17 cellular contexts compared by ENCODE assay signal in genomic region chr2:6787376-6787775, GRCh38.
DNase-seq lines count a peak whose midpoint lies in the region; TF ChIP-seq lines count a peak whose summit lies in the region.
"Had no signal": no experiment of that assay in that cellular context is flagged by ENCODE, and none has a peak within 500 bp of the region (broad histone marks: within the 10 kb centered on the region; RNA-seq: fewer than 3 reads in every experiment).

No MANE protein-coding gene starts in this region.

- no peak overlapping the region for H2AFZ ChIP-seq in Karpas-422 (ENCODE audit: low read length)
- H2AFZ ChIP-seq: GM23338 had no signal

- no peaks in the 10 kb centered on the region for H3K9me3 ChIP-seq in Karpas-422 (ENCODE audit: low read length)
- H3K9me3 ChIP-seq in HAP-1: no peaks in the 10 kb centered on the region

- no peaks in the 10 kb centered on the region for H4K20me1 ChIP-seq in Karpas-422 (ENCODE audit: insufficient read depth, low read depth, low read length)
- H4K20me1 ChIP-seq: BLaER1 treated with 17β-estradiol and CSF1 and Interleukin-3, amounts not matched to agents 10 nM and 100 nM had no signal

- H3K9ac ChIP-seq in Karpas-422 (ENCODE audit: low read length): no peak overlapping the region
- H3K9ac ChIP-seq: BLaER1 treated with 17β-estradiol and CSF1 and Interleukin-3, amounts not matched to agents 10 nM and 100 nM had no signal

- no peaks in the 10 kb centered on the region for H3K79me2 ChIP-seq in Karpas-422 (ENCODE audit: low read length)

- in situ Hi-C loops in Caki2 (cut with HindIII; ENCODE audit: low pct_unique_long_range_greater_than_20kb, low sequenced_read_pairs) (no loop called here), brain microvascular endothelial cell (cut with HindIII; ENCODE audit: low pct_ligation_motif_present, low sequenced_read_pairs) (no loop called here), HAP-1 (cut with MboI; ENCODE audit: low sequenced_read_pairs) (no loop called here)

- TF ChIP-seq CTCF in epithelial cell of proximal tubule (conservative IDR thresholded peaks at IDR 0.05; ENCODE audit: low read depth, low read length) (no peak), brain microvascular endothelial cell (IDR thresholded peaks at IDR 0.05; ENCODE audit: low read depth, low read length, missing control alignments) (no peak)

- H3K27ac ChIP-seq in Karpas-422 (ENCODE audit: low read length): 0 out of 2 replicates have a peak overlapping the region, but pooled peaks have one; percentile 12
- no peak overlapping the region for H3K27ac ChIP-seq in brain microvascular endothelial cell
- H3K27ac ChIP-seq: BLaER1 treated with 17β-estradiol and CSF1 and Interleukin-3, amounts not matched to agents 10 nM and 100 nM had no signal

- peaks cover 63% of the 10 kb centered on the region for H3K4me1 ChIP-seq in Karpas-422 (ENCODE audit: low read length)
- no peaks in the 10 kb centered on the region for H3K4me1 ChIP-seq in HAP-1

- no peaks in the 10 kb centered on the region for H3K9me2 ChIP-seq in Karpas-422 (replicated peaks; ENCODE audit: insufficient read depth, low read length)

- H3K4me3 ChIP-seq in Karpas-422 (ENCODE audit: low read length): no peak overlapping the region
- no peak overlapping the region for H3K4me3 ChIP-seq in epithelial cell of proximal tubule (ENCODE audit: low read depth, low read length)
- H3K4me3 ChIP-seq in brain microvascular endothelial cell (ENCODE audit: low read depth, low read length): no peak overlapping the region
- no peak overlapping the region for H3K4me3 ChIP-seq in HAP-1
- H3K4me3 ChIP-seq: BLaER1 treated with 17β-estradiol and CSF1 and Interleukin-3, amounts not matched to agents 10 nM and 100 nM; GM23338 had no signal

- DNase-seq in Caki2 (ENCODE audit: low read depth) (peak; percentile 84), Karpas-422 (peak; percentile 80), epithelial cell of proximal tubule (ENCODE audit: low read depth) (peak; percentile 93), kidney glomerular epithelial cell (lab: John Stamatoyannopoulos, UW) (peak; percentile 22), brain microvascular endothelial cell (no peak), HAP-1 (ENCODE audit: low spot score in 2 of 2) (no peak), NCI-H2081 (lab: John Stamatoyannopoulos, UW) (no peak)
- DNase-seq in activated CD4-positive, alpha-beta T cell treated with anti-CD3 and anti-CD28 coated beads, Interleukin-2, amount 50 U/mL, for 1 hour: no peak
- DNase-seq: 8988T; CD8-positive, alpha-beta T cell; DMS 273 treated with DMSO at 0.1 percent for 48 hours; DMS53; DND-41; GDM1; HFFc6 had no signal

- H3K36me3 ChIP-seq in Karpas-422 (ENCODE audit: insufficient read depth, low read length): no peaks in the 10 kb centered on the region
- H3K36me3 ChIP-seq in brain microvascular endothelial cell (replicated peaks): no peaks in the 10 kb centered on the region
- H3K36me3 ChIP-seq in HAP-1 (replicated peaks): no peaks in the 10 kb centered on the region
- H3K36me3 ChIP-seq: BLaER1 treated with 17β-estradiol and CSF1 and Interleukin-3, amounts not matched to agents 10 nM and 100 nM had no signal

- no peak overlapping the region for H3K4me2 ChIP-seq in Karpas-422 (ENCODE audit: low read depth, low read length, poor library complexity, severe bottlenecking)
- H3K4me2 ChIP-seq: BLaER1 treated with 17β-estradiol and CSF1 and Interleukin-3, amounts not matched to agents 10 nM and 100 nM; GM23338 had no signal

- H3K27me3 ChIP-seq in Karpas-422 (ENCODE audit: low read length) (no peaks in the 10 kb centered on the region), brain microvascular endothelial cell (replicated peaks) (no peaks in the 10 kb centered on the region), HAP-1 (ENCODE audit: low read depth) (no peaks in the 10 kb centered on the region)
- H3K27me3 ChIP-seq: BLaER1 treated with 17β-estradiol and CSF1 and Interleukin-3, amounts not matched to agents 10 nM and 100 nM had no signal

Comparison
In these comparisons a context has a peak if more than half of its experiments do, and no peak if none do; other contexts are left out.
1. DNase-seq: peak in Caki2 (single experiment), Karpas-422 (single experiment), epithelial cell of proximal tubule (single experiment) and kidney glomerular epithelial cell (single experiment); none in brain microvascular endothelial cell (single experiment), HAP-1 (0 of 2), activated CD4-positive, alpha-beta T cell treated with anti-CD3 and anti-CD28 coated beads, Interleukin-2, amount 50 U/mL, for 1 hour (single experiment) and NCI-H2081 (0 of 2).